Comparison of ENCODE assay signal across 11 cellular contexts in genomic region chr15:35690698-35691116, GRCh38.
DNase-seq lines count a peak whose midpoint lies in the region; ATAC-seq, FAIRE-seq and TF ChIP-seq lines count a peak whose summit lies in the region.
"Had no signal": no experiment of that assay in that cellular context is flagged by ENCODE, and none has a peak within 500 bp of the region (broad histone marks: within the 10 kb centered on the region; RNA-seq: fewer than 3 reads in every experiment).

No MANE protein-coding gene starts in this region.

- H3K27ac ChIP-seq in liver (ENCODE audit: low read depth in 1 of 2, low read length in 2 of 2) (peak overlapping the region in 1 of 2 donors; percentile 14), HepG2 (ENCODE audit: extremely low read length, insufficient read depth, low read length) (no peak overlapping the region), aorta (ENCODE audit: low read depth in 1 of 2, low read length in 2 of 2) (peak overlapping the region; percentile 93 to 95)

- DNase-seq in HepG2 (ENCODE audit: low spot score): no peak
- peak; percentile 52 to 58 for DNase-seq in foreskin fibroblast
- DNase-seq in omental fat pad (ENCODE audit: low spot score): no peak
- DNase-seq in aorta: no peak
- no peak for DNase-seq in Kasumi-1 (lab: John Stamatoyannopoulos, UW)
- no peak for DNase-seq in HuH-7 (ENCODE audit: low spot score)
- DNase-seq: NCI-H510A, posterior cingulate gyrus had no signal

- WGBS in liver: 71% methylated on average over 1 of the region's 1 CpG
- WGBS in HepG2 (ENCODE audit: low lambda C conversion rate): 0% methylated on average over 1 of the region's 1 CpG
- 0 to 4% methylated on average over 1 of the region's 1 CpG for WGBS in aorta, 2 donors

- H3K36me3 ChIP-seq in liver (ENCODE audit: control insufficient read depth in 4 of 4, insufficient read depth in 3 of 4, low read depth in 1 of 4, low read length in 3 of 4) (no peaks in the 10 kb centered on the region), HepG2 (replicated peaks in 1 of 2; ENCODE audit: control insufficient read depth in 1 of 2, insufficient read depth in 2 of 2, low read length in 2 of 2) (no peaks in the 10 kb centered on the region), aorta (ENCODE audit: control insufficient read depth in 1 of 2, insufficient read depth in 2 of 2, low read length in 1 of 2) (no peaks in the 10 kb centered on the region)

- no peaks in the 10 kb centered on the region for H3K79me2 ChIP-seq in HepG2 (ENCODE audit: insufficient read depth, low read length)

- TF ChIP-seq EP300 in HepG2 (IDR thresholded peaks at IDR 0.05; ENCODE audit: low read depth in 2 of 2, low read length in 2 of 2) (no peak), HepG2 (CRISPR knock-in tag; IDR thresholded peaks at IDR 0.05; ENCODE audit: borderline replicate concordance) (no peak)

- H3K4me1 ChIP-seq in liver (ENCODE audit: control insufficient read depth in 4 of 4, insufficient read depth in 4 of 4, low read length in 3 of 4) (peaks cover 1 to 12% (median 7%) of the 10 kb centered on the region in 4 donors), HepG2 (ENCODE audit: insufficient read depth, low read length) (peaks cover 6% of the 10 kb centered on the region), aorta (ENCODE audit: control insufficient read depth in 1 of 2, insufficient read depth in 2 of 2, low read length in 2 of 2) (no peaks in the 10 kb centered on the region)

- H3K9ac ChIP-seq in liver (ENCODE audit: low read depth in 1 of 2, low read length in 2 of 2) (no peak overlapping the region), HepG2 (ENCODE audit: insufficient read depth, low read depth, low read length) (no peak overlapping the region)

- no TSS peak for BruUV-seq in HepG2 (replicated peaks; lab: Mats Ljungman, UMichigan)

- no peak for FAIRE-seq in HepG2 (lab: Jason Lieb, UNC)

- peak in 1 of 2 donors; percentile 24 for TF ChIP-seq RAD21 in liver (IDR thresholded peaks at IDR 0.05)
- no peak for TF ChIP-seq RAD21 in HepG2 (CRISPR knock-in tag; IDR thresholded peaks at IDR 0.05)

- no peaks in the 10 kb centered on the region for H3K27me3 ChIP-seq in liver (ENCODE audit: control insufficient read depth in 4 of 4, insufficient read depth in 4 of 4, low read length in 3 of 4)
- H3K27me3 ChIP-seq in HepG2 (ENCODE audit: control insufficient read depth in 1 of 2, insufficient read depth in 2 of 2, low read length in 2 of 2): no peaks in the 10 kb centered on the region; a peak in 2 of 5 replicates
- H3K27me3 ChIP-seq in aorta (ENCODE audit: control insufficient read depth in 1 of 2, insufficient read depth in 2 of 2, low read length in 1 of 2): no peaks in the 10 kb centered on the region

- CTCF ChIA-PET in HepG2 (lab: Yijun Ruan, JAX; ENCODE audit: low intra/inter-chr PET ratio, low total read pairs): no interaction called here

- no peaks in the 10 kb centered on the region for H4K20me1 ChIP-seq in HepG2 (ENCODE audit: insufficient read depth, low read length)

- POLR2A ChIA-PET in HepG2 (lab: Yijun Ruan, JAX): no interaction called here

- TF ChIP-seq CTCF in liver (IDR thresholded peaks at IDR 0.05; ENCODE audit: low read depth, low read length, missing input control) (no peak), HepG2 (CRISPR knock-in tag; IDR thresholded peaks at IDR 0.05) (no peak), foreskin fibroblast (IDR thresholded peaks at IDR 0.05; ENCODE audit: low read depth, low read length) (no peak), omental fat pad (IDR thresholded peaks at IDR 0.05) (no peak)

- H3K9me3 ChIP-seq in liver (ENCODE audit: control insufficient read depth in 4 of 4, low read length in 3 of 4): no peaks in the 10 kb centered on the region
- no peaks in the 10 kb centered on the region for H3K9me3 ChIP-seq in HepG2 (ENCODE audit: low read length)
- no peaks in the 10 kb centered on the region for H3K9me3 ChIP-seq in aorta (ENCODE audit: control insufficient read depth, low read length)

- H3K4me2 ChIP-seq in HepG2 (ENCODE audit: low read depth, low read length): no peak overlapping the region

- H3K4me3 ChIP-seq in liver (ENCODE audit: low read depth in 1 of 3, low read length in 3 of 3) (no peak overlapping the region), HepG2 (replicated peaks in 1 of 3; ENCODE audit: insufficient read depth in 1 of 3, low read depth in 2 of 3, low read length in 3 of 3) (no peak overlapping the region), foreskin fibroblast (ENCODE audit: low read depth in 1 of 2, low read length in 2 of 2) (no peak overlapping the region), aorta (ENCODE audit: low read length in 2 of 2) (peak overlapping the region in 1 of 2 donors; percentile 26)

- in situ Hi-C loops in HepG2 (cut with HindIII; ENCODE audit: extremely low pct_ligation_motif_present, low pct_unique_long_range_greater_than_20kb): no loop called here

- ATAC-seq in HepG2 (no peak), omental fat pad (ENCODE audit: low FRiP score) (peak; percentile 81), aorta (ENCODE audit: low FRiP score) (peak; percentile 95), GM18858 (IDR thresholded peaks at IDR 0.05; ENCODE audit: unreplicated experiment) (no peak)
- ATAC-seq: activated T-helper 17 cell treated with anti-CD3 and anti-CD28 coated beads, Interleukin-2, amount 50 U/mL, for 72 hours had no signal

- no peak for TF ChIP-seq POLR2A in HepG2 (IDR thresholded peaks at IDR 0.05; ENCODE audit: insufficient read depth in 1 of 2, low read depth in 2 of 2, low read length in 2 of 2)

- intact Hi-C loops in HepG2 (cut with micrococcal nuclease; ENCODE audit: unreplicated experiment): loop anchor here (1.0 kb wide), 1 partner anchor 40 kb away; no protein-coding TSS in a partner anchor
- intact Hi-C loops in aorta (cut with DNase I): loop anchor here (5.0 to 10.0 kb wide), 6 partner anchors 86 to 884 kb away; partner anchors contain the start of genes DPH6 (in 2 of the 2) and CDIN1 (in 1 of the 2)

- no peak overlapping the region for H2AFZ ChIP-seq in HepG2 (ENCODE audit: low read length)

TF ChIP-seq in liver, 16 proteins besides CTCF, POLR2A, EP300 and RAD21:
- TF ChIP-seq JUND (IDR thresholded peaks at IDR 0.05): no peak
- no peak for TF ChIP-seq GABPA (IDR thresholded peaks at IDR 0.05 in 1 of 2, conservative IDR thresholded peaks at IDR 0.05 in 1 of 2)
- TF ChIP-seq HNF4A (conservative IDR thresholded peaks at IDR 0.05): no peak
- TF ChIP-seq NR2F2 (IDR thresholded peaks at IDR 0.05): peak; percentile 87
- TF ChIP-seq ATF3 (IDR thresholded peaks at IDR 0.05): peak; percentile 32
- no peak for TF ChIP-seq MAX (IDR thresholded peaks at IDR 0.05)
- TF ChIP-seq EGR1 (IDR thresholded peaks at IDR 0.05; ENCODE audit: low read depth in 2 of 2): no peak
- TF ChIP-seq SP1 (IDR thresholded peaks at IDR 0.05): peak; percentile 67
- TF ChIP-seq FOXA2 (IDR thresholded peaks at IDR 0.05): no peak
- no peak for TF ChIP-seq YY1 (IDR thresholded peaks at IDR 0.05)
- TF ChIP-seq TAF1 (conservative IDR thresholded peaks at IDR 0.05): no peak
- TF ChIP-seq HNF4G (IDR thresholded peaks at IDR 0.05): no peak
- peak in 1 of 2 donors; percentile 17 for TF ChIP-seq RXRA (IDR thresholded peaks at IDR 0.05)
- TF ChIP-seq FOXA1 (IDR thresholded peaks at IDR 0.05): no peak

TF ChIP-seq in HepG2, 621 proteins besides CTCF, POLR2A, EP300 and RAD21:
- no peak for TF ChIP-seq TBP (CRISPR knock-in tag; IDR thresholded peaks at IDR 0.05)
- TF ChIP-seq XBP1 (CRISPR knock-in tag; IDR thresholded peaks at IDR 0.05): no peak
- TF ChIP-seq ATF6 (CRISPR knock-in tag; conservative IDR thresholded peaks at IDR 0.05): no peak
- no peak for TF ChIP-seq LCORL (IDR thresholded peaks at IDR 0.05)
- TF ChIP-seq LCORL (CRISPR knock-in tag; IDR thresholded peaks at IDR 0.05): no peak
- TF ChIP-seq KAT2B (IDR thresholded peaks at IDR 0.05; ENCODE audit: borderline replicate concordance, low read depth, low read length): no peak
- TF ChIP-seq IRF1 (CRISPR knock-in tag; IDR thresholded peaks at IDR 0.05; ENCODE audit: low read depth): no peak

Comparison
In these comparisons a context has a peak if more than half of its experiments do, and no peak if none do; other contexts are left out.
1. ATAC-seq: peak in omental fat pad (single experiment) and aorta (single experiment); none in HepG2 (single experiment) and GM18858 (single experiment).
2. DNase-seq: peak in foreskin fibroblast (2 of 2); none in HepG2 (single experiment), omental fat pad (single experiment), aorta (0 of 2), Kasumi-1 (0 of 2) and HuH-7 (single experiment).